In genomic region chr4:26288308-26288982, GRCh38 we compare ENCODE assay signal across 8 cellular contexts. TPM values are rescaled to one million over a fixed set of nuclear protein-coding genes. Genes with fewer than 3 reads are reported as not detected.
DNase-seq lines count a peak whose midpoint lies in the region; ATAC-seq and TF ChIP-seq lines count a peak whose summit lies in the region.

No MANE protein-coding gene starts in this region.

- no peaks in the 10 kb centered on the region for H3K27me3 Mint-ChIP-seq in chondrocyte (ENCODE audit: low read depth)

- H3K27me3 ChIP-seq in MG63: no peaks in the 10 kb centered on the region

- H3K27ac Mint-ChIP-seq in chondrocyte (ENCODE audit: unreplicated experiment): peak overlapping the region; percentile 6

- no peak for DNase-seq in activated CD4-positive, CD25-positive, alpha-beta regulatory T cell treated with anti-CD3 and anti-CD28 coated beads, Interleukin-2, amount 50 U/mL, for 72 hours
- DNase-seq in GOT3 (lab: John Stamatoyannopoulos, UW) (peak; percentile 11), MG63 (peak; percentile 70), chondrocyte (ENCODE audit: low spot score) (no peak), NCI-H748 treated with DMSO at 0.1 percent for 48 hours (lab: John Stamatoyannopoulos, UW) (no peak), NCI-H1105 (lab: John Stamatoyannopoulos, UW) (no peak)
- peak; percentile 15 to 28 for DNase-seq in stimulated activated CD4-positive, alpha-beta T cell treated with anti-CD3 and anti-CD28 coated beads, Interleukin-2, amount 100 ng/mL, for 24 hours

- no peaks in the 10 kb centered on the region for H3K9me3 ChIP-seq in MG63

- no peaks in the 10 kb centered on the region for H3K36me3 Mint-ChIP-seq in chondrocyte (ENCODE audit: low read depth)

- no peaks in the 10 kb centered on the region for H3K9me3 Mint-ChIP-seq in chondrocyte (ENCODE audit: low read depth)

- no peak for TF ChIP-seq CTCF in chondrocyte (IDR thresholded peaks at IDR 0.05)

- ATAC-seq in activated CD4-positive, CD25-positive, alpha-beta regulatory T cell treated with anti-CD3 and anti-CD28 coated beads, Interleukin-2, amount 50 U/mL, for 24 hours: peak; percentile 74 to 84

- no peak overlapping the region for H3K4me3 ChIP-seq in MG63

- H3K36me3 ChIP-seq in MG63: no peaks in the 10 kb centered on the region

- H3K4me3 Mint-ChIP-seq in chondrocyte (ENCODE audit: unreplicated experiment): no peak overlapping the region

- H3K4me1 Mint-ChIP-seq in chondrocyte (ENCODE audit: low read depth): peaks cover 7% of the 10 kb centered on the region

RNA-seq across cellular contexts. Expression of gene RBPJ, which starts 32.4 kb away (rescaled TPM):
- 50.7 and 59.4 TPM in 2 replicates for total RNA-seq in MG63 (2014; rRNA removed; shearing (Covaris generic); ENCODE audit: low replicate concordance)
- total RNA-seq in chondrocyte: 52.9 to 65.8 TPM (median 58.5 TPM) in 3 replicates

Comparison
In these comparisons a context has a peak if more than half of its experiments do, and no peak if none do; other contexts are left out.
1. DNase-seq: peak in GOT3 (single experiment), MG63 (single experiment) and stimulated activated CD4-positive, alpha-beta T cell treated with anti-CD3 and anti-CD28 coated beads, Interleukin-2, amount 100 ng/mL, for 24 hours (2 of 2); none in activated CD4-positive, CD25-positive, alpha-beta regulatory T cell treated with anti-CD3 and anti-CD28 coated beads, Interleukin-2, amount 50 U/mL, for 72 hours (single experiment), chondrocyte (single experiment), NCI-H748 treated with DMSO at 0.1 percent for 48 hours (single experiment) and NCI-H1105 (single experiment).